Comparison of ENCODE assay signal across 8 cellular contexts in the genomic region with DNA sequence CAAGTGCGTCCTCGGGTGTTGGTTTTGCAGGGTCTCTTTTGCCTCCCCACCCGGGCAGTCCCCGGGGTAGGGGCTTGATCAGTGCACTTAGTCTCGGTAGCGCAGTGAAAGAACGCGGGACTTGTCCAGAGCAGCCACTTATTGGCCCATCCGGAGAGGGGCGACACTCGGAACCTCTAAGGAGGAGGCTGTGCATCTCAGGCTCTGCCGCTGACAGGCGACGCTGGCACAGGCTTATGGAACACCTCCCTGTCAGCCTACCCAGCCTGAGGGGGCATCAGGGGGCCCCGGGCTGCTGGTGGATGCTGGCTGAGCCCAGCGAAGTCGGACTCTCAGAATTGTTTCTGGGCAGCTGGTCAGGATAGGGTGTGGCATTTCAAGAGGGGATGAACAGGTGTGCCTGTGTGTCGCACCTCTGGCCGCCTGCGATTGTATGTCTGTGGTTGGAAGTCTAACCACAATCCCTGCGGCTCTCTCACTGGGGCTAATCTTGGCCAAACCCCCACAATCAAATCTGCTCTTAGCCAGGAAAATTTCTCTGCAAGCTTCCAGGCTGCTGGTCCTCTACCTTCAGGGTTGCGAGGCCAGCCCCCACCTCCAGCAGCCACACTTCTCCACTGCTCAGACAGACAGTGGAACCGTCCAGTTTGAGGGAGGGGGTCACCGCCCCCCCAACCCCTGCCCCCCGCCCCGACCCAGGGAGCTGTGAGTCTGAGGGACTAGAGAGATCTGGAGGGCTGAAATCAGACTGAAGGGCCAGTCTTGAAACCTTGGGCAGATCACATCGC. TPM values are rescaled to one million over a fixed set of nuclear protein-coding genes. Genes with fewer than 3 reads are reported as not detected.
DNase-seq lines count a peak whose midpoint lies in the region; ATAC-seq, FAIRE-seq and TF ChIP-seq lines count a peak whose summit lies in the region.

No MANE protein-coding gene starts in this region.

- ATAC-seq in HG03378 (IDR thresholded peaks at IDR 0.05; ENCODE audit: unreplicated experiment) = peak; percentile 19

- H3K4me3 ChIP-seq in foreskin fibroblast (ENCODE audit: low read depth in 1 of 2, low read length in 2 of 2) = peak overlapping the region; percentile 89 to 94

- no peaks in the 10 kb centered on the region for H3K9me3 Mint-ChIP-seq in activated T-helper 1 cell treated with anti-CD3 and anti-CD28 coated beads, Interleukin-12 subunit alpha, Interleukin-12 subunit beta, Interleukin-2, Interleukin-4 antibody, amounts not matched to agents 30 ng/mL and 10 ng/mL and 1 ng/mL, durations not matched to agents 14 hours and 24 hours and 36 hours
- no peaks in the 10 kb centered on the region for H3K9me3 Mint-ChIP-seq in osteocyte (ENCODE audit: unreplicated experiment)

- peaks cover 50% of the 10 kb centered on the region for H3K36me3 Mint-ChIP-seq in activated T-helper 1 cell treated with anti-CD3 and anti-CD28 coated beads, Interleukin-12 subunit alpha, Interleukin-12 subunit beta, Interleukin-2, Interleukin-4 antibody, amounts not matched to agents 30 ng/mL and 10 ng/mL and 1 ng/mL, durations not matched to agents 14 hours and 24 hours and 36 hours (ENCODE audit: low read depth)
- peaks cover 9% of the 10 kb centered on the region for H3K36me3 Mint-ChIP-seq in osteocyte (ENCODE audit: unreplicated experiment)

- peak overlapping the region; percentile 99 for H3K4me3 Mint-ChIP-seq in activated T-helper 1 cell treated with anti-CD3 and anti-CD28 coated beads, Interleukin-12 subunit alpha, Interleukin-12 subunit beta, Interleukin-2, Interleukin-4 antibody, amounts not matched to agents 30 ng/mL and 10 ng/mL and 1 ng/mL, durations not matched to agents 14 hours and 24 hours and 36 hours
- H3K4me3 Mint-ChIP-seq in osteocyte (ENCODE audit: unreplicated experiment) = peak overlapping the region; percentile 98

- H3K27me3 Mint-ChIP-seq in activated T-helper 1 cell treated with anti-CD3 and anti-CD28 coated beads, Interleukin-12 subunit alpha, Interleukin-12 subunit beta, Interleukin-2, Interleukin-4 antibody, amounts not matched to agents 30 ng/mL and 10 ng/mL and 1 ng/mL, durations not matched to agents 14 hours and 24 hours and 36 hours (ENCODE audit: insufficient read depth) = no peaks in the 10 kb centered on the region
- no peaks in the 10 kb centered on the region for H3K27me3 Mint-ChIP-seq in osteocyte (ENCODE audit: unreplicated experiment)

- intact Hi-C loops in activated T-helper 1 cell treated with anti-CD3 and anti-CD28 coated beads, Interleukin-12 subunit alpha, Interleukin-12 subunit beta, Interleukin-2, Interleukin-4 antibody, amounts not matched to agents 30 ng/mL and 10 ng/mL and 1 ng/mL, durations not matched to agents 14 hours and 24 hours and 36 hours (cut with micrococcal nuclease) = loop anchor here (1.0 to 10.0 kb wide), 6 partner anchors 63 to 1777 kb away; a partner anchor contains a TSS

- H3K27ac Mint-ChIP-seq in activated T-helper 1 cell treated with anti-CD3 and anti-CD28 coated beads, Interleukin-12 subunit alpha, Interleukin-12 subunit beta, Interleukin-2, Interleukin-4 antibody, amounts not matched to agents 30 ng/mL and 10 ng/mL and 1 ng/mL, durations not matched to agents 14 hours and 24 hours and 36 hours = peak overlapping the region; percentile 98
- peak overlapping the region; percentile 92 for H3K27ac Mint-ChIP-seq in osteocyte (ENCODE audit: unreplicated experiment)

- DNase-seq in COLO668 (lab: John Stamatoyannopoulos, UW; ENCODE audit: unreplicated experiment) = peak; percentile 65
- DNase-seq in NCI-H748 treated with DMSO at 0.1 percent for 48 hours (lab: John Stamatoyannopoulos, UW) = peak; percentile 48
- peak; percentile 49 for DNase-seq in activated T-helper 1 cell treated with anti-CD3 and anti-CD28 coated beads, Interleukin-12 subunit alpha, Interleukin-12 subunit beta, Interleukin-2, Interleukin-4 antibody, amounts not matched to agents 30 ng/mL and 10 ng/mL and 1 ng/mL, durations not matched to agents 14 hours and 24 hours and 36 hours (ENCODE audit: low spot score)
- peak; percentile 45 to 74 for DNase-seq in foreskin fibroblast
- DNase-seq in osteocyte (ENCODE audit: extremely low spot score, unreplicated experiment) = no peak
- no peak for DNase-seq in frontal cortex (ENCODE audit: low spot score in 2 of 2)

- peaks cover 54% of the 10 kb centered on the region for H3K4me1 Mint-ChIP-seq in activated T-helper 1 cell treated with anti-CD3 and anti-CD28 coated beads, Interleukin-12 subunit alpha, Interleukin-12 subunit beta, Interleukin-2, Interleukin-4 antibody, amounts not matched to agents 30 ng/mL and 10 ng/mL and 1 ng/mL, durations not matched to agents 14 hours and 24 hours and 36 hours (ENCODE audit: low read depth)
- peaks cover 33% of the 10 kb centered on the region for H3K4me1 Mint-ChIP-seq in osteocyte (ENCODE audit: unreplicated experiment)

- FAIRE-seq in frontal cortex (lab: Jason Lieb, UNC) = no peak

- TF ChIP-seq CTCF in foreskin fibroblast (IDR thresholded peaks at IDR 0.05; ENCODE audit: low read depth, low read length) = no peak
- no peak for TF ChIP-seq CTCF in osteocyte (IDR thresholded peaks at IDR 0.05)

- TF ChIP-seq POLR2A in GM19193 (IDR thresholded peaks at IDR 0.05; ENCODE audit: extremely low read depth, insufficient read depth, insufficient read length) = peak; percentile 0

RNA-seq across cellular contexts. Expression of a gene that starts 0.8 kb away (rescaled TPM):
- 69.2 and 71.1 TPM in 2 replicates for total RNA-seq in activated T-helper 1 cell treated with anti-CD3 and anti-CD28 coated beads, Interleukin-12 subunit alpha, Interleukin-12 subunit beta, Interleukin-2, Interleukin-4 antibody, amounts not matched to agents 30 ng/mL and 10 ng/mL and 1 ng/mL, durations not matched to agents 14 hours and 24 hours and 36 hours
- total RNA-seq in osteocyte (17.1 and 18.2 TPM in 2 replicates), frontal cortex (2.9 TPM)

RNA-seq across cellular contexts. Expression of a gene that starts 21.2 kb away (rescaled TPM):
- 19.8 and 23.9 TPM in 2 replicates for total RNA-seq in activated T-helper 1 cell treated with anti-CD3 and anti-CD28 coated beads, Interleukin-12 subunit alpha, Interleukin-12 subunit beta, Interleukin-2, Interleukin-4 antibody, amounts not matched to agents 30 ng/mL and 10 ng/mL and 1 ng/mL, durations not matched to agents 14 hours and 24 hours and 36 hours
- total RNA-seq in osteocyte = 27.7 and 35.3 TPM in 2 replicates
- 37.9 TPM for total RNA-seq in frontal cortex

Comparison
In these comparisons a context has a peak if more than half of its experiments do, and no peak if none do; other contexts are left out.
1. DNase-seq: peak in COLO668 (single experiment), NCI-H748 treated with DMSO at 0.1 percent for 48 hours (single experiment), activated T-helper 1 cell treated with anti-CD3 and anti-CD28 coated beads, Interleukin-12 subunit alpha, Interleukin-12 subunit beta, Interleukin-2, Interleukin-4 antibody, amounts not matched to agents 30 ng/mL and 10 ng/mL and 1 ng/mL, durations not matched to agents 14 hours and 24 hours and 36 hours (single experiment) and foreskin fibroblast (2 of 2); none in osteocyte (single experiment) and frontal cortex (0 of 2).